ENCODE assay signal across 24 cellular contexts in the genomic region with DNA sequence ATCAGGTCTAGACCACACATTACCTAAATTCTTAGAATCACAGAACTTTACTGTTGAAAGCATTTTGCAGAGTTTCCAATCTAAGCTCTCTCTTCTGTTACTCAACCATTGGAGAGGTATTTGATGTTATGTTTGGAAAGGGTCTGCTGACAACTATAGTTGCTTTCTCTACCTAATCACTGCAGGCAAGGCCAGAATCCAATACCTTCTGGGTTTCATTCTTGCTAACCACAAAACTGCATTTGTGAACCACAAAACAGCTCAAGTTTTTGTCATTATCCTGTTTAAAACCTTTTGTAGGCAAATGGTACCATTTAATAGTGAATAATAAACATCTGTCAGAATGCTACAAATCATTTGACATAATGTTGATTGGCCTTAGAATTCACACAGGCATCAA.
A peak's percentile ranks its signal among the peaks of the same experiment; 100 is the strongest.
DNase-seq lines count a peak whose midpoint lies in the region; TF ChIP-seq lines count a peak whose summit lies in the region.
"Had no signal": no experiment of that assay in that cellular context is flagged by ENCODE, and none has a peak within 500 bp of the region (broad histone marks: within the 10 kb centered on the region; RNA-seq: fewer than 3 reads in every experiment).

No MANE protein-coding gene starts in this region.

- no peak overlapping the region for H3K27ac Mint-ChIP-seq in activated T-helper 2 cell treated with anti-CD3 and anti-CD28 coated beads, Interferon-gamma antibody, Interleukin-2, Interleukin-4, amounts not matched to agents 10 μg/mL and 5 μg/mL and 100 μg/mL, durations not matched to agents 14 hours and 24 hours and 36 hours
- H3K27ac Mint-ChIP-seq: B cell; CD8-positive, alpha-beta T cell had no signal

- no peaks in the 10 kb centered on the region for H3K36me3 ChIP-seq in MM.1S (replicated peaks; ENCODE audit: insufficient read depth, low read length)

- H3K4me1 Mint-ChIP-seq in activated T-helper 2 cell treated with anti-CD3 and anti-CD28 coated beads, Interferon-gamma antibody, Interleukin-2, Interleukin-4, amounts not matched to agents 10 μg/mL and 5 μg/mL and 100 μg/mL, durations not matched to agents 14 hours and 24 hours and 36 hours (ENCODE audit: low read depth): no peaks in the 10 kb centered on the region
- H3K4me1 Mint-ChIP-seq: B cell had no signal

- no peaks in the 10 kb centered on the region for H3K27me3 Mint-ChIP-seq in activated T-helper 2 cell treated with anti-CD3 and anti-CD28 coated beads, Interferon-gamma antibody, Interleukin-2, Interleukin-4, amounts not matched to agents 10 μg/mL and 5 μg/mL and 100 μg/mL, durations not matched to agents 14 hours and 24 hours and 36 hours (ENCODE audit: low read depth)
- H3K27me3 Mint-ChIP-seq: B cell had no signal

- no peaks in the 10 kb centered on the region for H3K9me3 Mint-ChIP-seq in activated T-helper 2 cell treated with anti-CD3 and anti-CD28 coated beads, Interferon-gamma antibody, Interleukin-2, Interleukin-4, amounts not matched to agents 10 μg/mL and 5 μg/mL and 100 μg/mL, durations not matched to agents 14 hours and 24 hours and 36 hours
- H3K9me3 Mint-ChIP-seq: CD8-positive, alpha-beta T cell had no signal

- H2AFZ ChIP-seq in MM.1S (ENCODE audit: low read length): no peak overlapping the region

- no peaks in the 10 kb centered on the region for H3K79me2 ChIP-seq in MM.1S (ENCODE audit: low read length)

- no peaks in the 10 kb centered on the region for H4K20me1 ChIP-seq in MM.1S (ENCODE audit: insufficient read depth, low read length)

- intact Hi-C loops in activated T-helper 2 cell treated with anti-CD3 and anti-CD28 coated beads, Interferon-gamma antibody, Interleukin-2, Interleukin-4, amounts not matched to agents 10 μg/mL and 5 μg/mL and 100 μg/mL, durations not matched to agents 14 hours and 24 hours and 36 hours (cut with micrococcal nuclease): no loop called here

- H3K27me3 ChIP-seq in MM.1S (replicated peaks; ENCODE audit: insufficient read depth, low read length): no peaks in the 10 kb centered on the region

- no peak overlapping the region for H3K4me3 ChIP-seq in MM.1S (ENCODE audit: low read length)
- no peak overlapping the region for H3K4me3 ChIP-seq in astrocyte of the spinal cord (ENCODE audit: low read depth, low read length)
- H3K4me3 ChIP-seq: A549 had no signal

- no peak overlapping the region for H3K4me2 ChIP-seq in MM.1S (ENCODE audit: low read depth, low read length)
- H3K4me2 ChIP-seq: A549 had no signal

- no peaks in the 10 kb centered on the region for H3K36me3 Mint-ChIP-seq in activated T-helper 2 cell treated with anti-CD3 and anti-CD28 coated beads, Interferon-gamma antibody, Interleukin-2, Interleukin-4, amounts not matched to agents 10 μg/mL and 5 μg/mL and 100 μg/mL, durations not matched to agents 14 hours and 24 hours and 36 hours (ENCODE audit: low read depth)
- H3K36me3 Mint-ChIP-seq: CD8-positive, alpha-beta T cell had no signal

- in situ Hi-C loops in astrocyte of the spinal cord (cut with HindIII; ENCODE audit: low sequenced_read_pairs): no loop called here

- H3K9me3 ChIP-seq in MM.1S (replicated peaks; ENCODE audit: insufficient read depth, low read length): no peaks in the 10 kb centered on the region
- H3K9me3 ChIP-seq: A549, Caco-2 had no signal

- H3K9ac ChIP-seq in MM.1S (ENCODE audit: low read length): no peak overlapping the region

- H3F3A ChIP-seq in MM.1S (ENCODE audit: insufficient read depth, low read length): peaks cover 3% of the 10 kb centered on the region; the same call in 1 of the 2 replicates

- TF ChIP-seq CTCF in MM.1S (IDR thresholded peaks at IDR 0.05; ENCODE audit: low read length): no peak
- TF ChIP-seq CTCF in astrocyte of the spinal cord (IDR thresholded peaks at IDR 0.05; ENCODE audit: low read depth, low read length): no peak

- DNase-seq in H4 (ENCODE audit: low spot score): peak; percentile 53
- DNase-seq in MM.1S: peak; percentile 59
- peak; percentile 80 for DNase-seq in astrocyte of the spinal cord (ENCODE audit: low read depth, low spot score)
- peak; percentile 11 for DNase-seq in iris pigment epithelial cell (ENCODE audit: low read depth)
- DNase-seq in activated T-helper 2 cell treated with anti-CD3 and anti-CD28 coated beads, Interferon-gamma antibody, Interleukin-2, Interleukin-4, amounts not matched to agents 10 μg/mL and 5 μg/mL and 100 μg/mL, durations not matched to agents 14 hours and 24 hours and 36 hours (ENCODE audit: low spot score): no peak
- DNase-seq in stimulated activated CD4-positive, alpha-beta T cell treated with anti-CD3 and anti-CD28 coated beads, Interleukin-2, amount 100 ng/mL, for 48 hours: no peak
- DNase-seq in NCI-H2029 treated with DMSO at 0.1 percent for 48 hours (lab: John Stamatoyannopoulos, UW): no peak
- no peak for DNase-seq in AG20443 (ENCODE audit: low spot score)
- DNase-seq: Caco-2; CD8-positive, alpha-beta T cell; DMS 273 treated with DMSO at 0.1 percent for 48 hours; DMS79; GF-D8; NCI-H1105 treated with DMSO at 0.1 percent for 48 hours; NCI-H146; NCI-H1930; NCI-H526 treated with DMSO at 0.1 percent for 48 hours; SHP77; SW 1271 had no signal

- no peaks in the 10 kb centered on the region for H3K9me2 ChIP-seq in MM.1S (replicated peaks; ENCODE audit: insufficient read depth, low read length)

- H3K27ac ChIP-seq in MM.1S (ENCODE audit: low read length): no peak overlapping the region
- H3K27ac ChIP-seq: A549, C4-2B, HL-60, RWPE1 had no signal

- 0 out of 2 replicates have a peak, but pooled peaks cover 5% of the 10 kb centered on the region for H3K4me1 ChIP-seq in MM.1S (ENCODE audit: low read length)
- H3K4me1 ChIP-seq: A549, Caco-2 had no signal

- no peak overlapping the region for H3K4me3 Mint-ChIP-seq in activated T-helper 2 cell treated with anti-CD3 and anti-CD28 coated beads, Interferon-gamma antibody, Interleukin-2, Interleukin-4, amounts not matched to agents 10 μg/mL and 5 μg/mL and 100 μg/mL, durations not matched to agents 14 hours and 24 hours and 36 hours (ENCODE audit: low read depth)
- H3K4me3 Mint-ChIP-seq: B cell; CD8-positive, alpha-beta T cell had no signal

Comparison
In these comparisons a context has a peak if more than half of its experiments do, and no peak if none do; other contexts are left out.
1. DNase-seq: peak in H4 (single experiment), MM.1S (single experiment), astrocyte of the spinal cord (single experiment) and iris pigment epithelial cell (single experiment); none in activated T-helper 2 cell treated with anti-CD3 and anti-CD28 coated beads, Interferon-gamma antibody, Interleukin-2, Interleukin-4, amounts not matched to agents 10 μg/mL and 5 μg/mL and 100 μg/mL, durations not matched to agents 14 hours and 24 hours and 36 hours (single experiment), stimulated activated CD4-positive, alpha-beta T cell treated with anti-CD3 and anti-CD28 coated beads, Interleukin-2, amount 100 ng/mL, for 48 hours (0 of 2), NCI-H2029 treated with DMSO at 0.1 percent for 48 hours (single experiment) and AG20443 (single experiment).